Comparison of ENCODE assay signal across 27 cellular contexts in the genomic region with DNA sequence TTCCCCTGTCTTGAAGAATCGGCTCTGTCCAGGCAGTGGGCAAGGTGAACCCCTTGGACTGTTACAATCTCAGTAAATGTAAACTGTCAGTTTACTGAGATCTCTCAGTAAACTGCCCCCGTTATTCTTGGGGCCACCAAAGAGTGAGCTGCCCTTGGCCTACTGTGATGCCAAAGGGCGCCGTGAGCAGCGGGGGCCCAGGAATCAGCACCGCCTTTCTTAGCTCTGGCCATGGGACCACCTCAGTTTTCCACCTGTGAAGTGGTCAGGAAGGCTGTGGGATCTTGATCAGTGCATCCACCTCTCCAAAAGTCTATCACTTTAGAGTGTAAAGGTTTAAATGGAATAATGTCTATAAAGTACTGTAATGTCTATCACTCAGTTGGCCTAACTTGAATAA.
"Had no signal": no experiment of that assay in that cellular context is flagged by ENCODE, and none has a peak within 500 bp of the region (broad histone marks: within the 10 kb centered on the region; RNA-seq: fewer than 3 reads in every experiment).

No MANE protein-coding gene starts in this region.

- FAIRE-seq: bronchial epithelial cell, colon, endometrium, frontal cortex, pancreas had no signal

- DNase-seq: activated CD4-positive, alpha-beta T cell treated with anti-CD3 and anti-CD28 coated beads, Interleukin-2, amount 10 ng/mL, durations not matched to agents 24 days and 14 days; activated CD4-positive, CD25-positive, alpha-beta regulatory T cell treated with anti-CD3 and anti-CD28 coated beads, Interleukin-2, amount 50 U/mL, for 72 hours; activated CD8-positive, alpha-beta T cell treated with anti-CD3 and anti-CD28 coated beads for 36 hours; activated T-cell treated with anti-CD3 and anti-CD28 coated beads, Interleukin-2, amount 50 U/mL, for 4 hours; anterior cingulate cortex; effector CD8-positive, alpha-beta T cell; islet precursor cell; left cardiac atrium; naive thymus-derived CD8-positive, alpha-beta T cell; nucleus accumbens; pancreas; stimulated activated CD4-positive, alpha-beta T cell treated with anti-CD3 and anti-CD28 coated beads, Interleukin-2, amount 100 ng/mL, for 48 hours; stimulated activated naive CD4-positive, alpha-beta T cell treated with Interleukin-2 at 50 U/mL for 16 hours; T-cell; testis; transverse colon; uterus had no signal

- H3K4me3 ChIP-seq: pancreas, right atrium auricular region, testis, transverse colon, uterus had no signal

- H3K27me3 ChIP-seq: pancreas, testis had no signal

- H3K4me1 ChIP-seq: pancreas, testis had no signal

- H3K9me3 ChIP-seq: pancreas, right atrium auricular region, testis, transverse colon, uterus had no signal

- H3K4me1 Mint-ChIP-seq: central memory CD8-positive, alpha-beta T cell; memory B cell; naive thymus-derived CD8-positive, alpha-beta T cell had no signal

- ATAC-seq: activated CD8-positive, alpha-beta T cell treated with anti-CD3 and anti-CD28 coated beads for 36 hours; activated T-cell treated with anti-CD3 and anti-CD28 coated beads, Interleukin-2, amount 50 U/mL, for 4 hours; left cardiac atrium; naive thymus-derived CD8-positive, alpha-beta T cell; pancreas; T-cell had no signal

- H3K27ac Mint-ChIP-seq: activated CD4-positive, alpha-beta T cell treated with anti-CD3 and anti-CD28 coated beads, Interleukin-2, amount 10 ng/mL, durations not matched to agents 24 days and 14 days; activated CD8-positive, alpha-beta T cell treated with anti-CD3 and anti-CD28 coated beads for 36 hours; activated naive CD4-positive, alpha-beta T cell treated with anti-CD3 and anti-CD28 coated beads, Interleukin-2, amount 50 U/mL, for 24 hours; memory B cell; naive thymus-derived CD8-positive, alpha-beta T cell had no signal

- H3K27ac ChIP-seq: pancreas, right atrium auricular region, testis, transverse colon, uterus had no signal

- H3K36me3 Mint-ChIP-seq: activated naive CD4-positive, alpha-beta T cell treated with anti-CD3 and anti-CD28 coated beads, Interleukin-2, amount 50 U/mL, for 24 hours; memory B cell; T-cell had no signal

- H3K36me3 ChIP-seq: pancreas, right atrium auricular region, transverse colon, uterus had no signal

- H3K9me3 Mint-ChIP-seq: activated CD4-positive, alpha-beta T cell treated with anti-CD3 and anti-CD28 coated beads, Interleukin-2, amount 10 ng/mL, durations not matched to agents 24 days and 14 days; activated CD8-positive, alpha-beta T cell treated with anti-CD3 and anti-CD28 coated beads for 36 hours; activated naive CD4-positive, alpha-beta T cell treated with anti-CD3 and anti-CD28 coated beads, Interleukin-2, amount 50 U/mL, for 24 hours; activated T-cell treated with anti-CD3 and anti-CD28 coated beads, Interleukin-2, amount 50 U/mL, for 4 hours; activated T-helper 2 cell treated with anti-CD3 and anti-CD28 coated beads, Interferon-gamma antibody, Interleukin-2, Interleukin-4, amounts not matched to agents 10 μg/mL and 5 μg/mL and 100 μg/mL, durations not matched to agents 14 hours and 24 hours and 36 hours; central memory CD8-positive, alpha-beta T cell; memory B cell; naive thymus-derived CD8-positive, alpha-beta T cell; neural crest cell; T-cell had no signal

- H3K4me3 Mint-ChIP-seq: activated CD4-positive, alpha-beta T cell treated with anti-CD3 and anti-CD28 coated beads, Interleukin-2, amount 10 ng/mL, durations not matched to agents 24 days and 14 days; activated CD8-positive, alpha-beta T cell treated with anti-CD3 and anti-CD28 coated beads for 36 hours; activated naive CD4-positive, alpha-beta T cell treated with anti-CD3 and anti-CD28 coated beads, Interleukin-2, amount 50 U/mL, for 24 hours; activated T-cell treated with anti-CD3 and anti-CD28 coated beads, Interleukin-2, amount 50 U/mL, for 4 hours; central memory CD8-positive, alpha-beta T cell; memory B cell; naive thymus-derived CD8-positive, alpha-beta T cell; neural crest cell; T-cell had no signal
